In genomic region chr4:128600996-128601857, GRCh38 we compare ENCODE assay signal across 1 cellular context.
TF ChIP-seq lines count a peak whose summit lies in the region.

No MANE protein-coding gene starts in this region.

TF ChIP-seq in HepG2, 621 proteins besides CTCF, POLR2A, EP300 and RAD21 (continued from another document and continues in another):
- peak; percentile 77 for TF ChIP-seq AHDC1 (CRISPR knock-in tag; IDR thresholded peaks at IDR 0.05; ENCODE audit: borderline replicate concordance)
- 0 out of 2 replicates have a peak, but pooled peaks have one; percentile 44 for TF ChIP-seq ZNF709 (CRISPR knock-in tag; IDR thresholded peaks at IDR 0.05)
- TF ChIP-seq SPEN (CRISPR knock-in tag; IDR thresholded peaks at IDR 0.05; ENCODE audit: low read depth): peak; percentile 54; the same call in 1 of the 2 replicates
- TF ChIP-seq FOXK1 (CRISPR knock-in tag; IDR thresholded peaks at IDR 0.05; ENCODE audit: borderline replicate concordance, low read depth): peak; percentile 85; the same call in 1 of the 2 replicates
- TF ChIP-seq TRAFD1 (CRISPR knock-in tag; IDR thresholded peaks at IDR 0.05; ENCODE audit: borderline replicate concordance): no peak
- peak; percentile 84 for TF ChIP-seq CBX5 (CRISPR knock-in tag; IDR thresholded peaks at IDR 0.05; ENCODE audit: borderline replicate concordance)
- TF ChIP-seq RFX3 (CRISPR knock-in tag; IDR thresholded peaks at IDR 0.05): no peak
- TF ChIP-seq ZNF644 (CRISPR knock-in tag; IDR thresholded peaks at IDR 0.05; ENCODE audit: low read depth): peak; percentile 44
- TF ChIP-seq HOXA5 (CRISPR knock-in tag; IDR thresholded peaks at IDR 0.05): peak; percentile 61; the same call in 1 of the 2 replicates
- TF ChIP-seq ZBTB33 (CRISPR knock-in tag; IDR thresholded peaks at IDR 0.05): 0 out of 2 replicates have a peak, but pooled peaks have one; percentile 11
- TF ChIP-seq ZNF383 (CRISPR knock-in tag; IDR thresholded peaks at IDR 0.05; ENCODE audit: borderline replicate concordance): no peak
- no peak for TF ChIP-seq CENPBD1 (CRISPR knock-in tag; IDR thresholded peaks at IDR 0.05; ENCODE audit: borderline replicate concordance, low read depth)
- no peak for TF ChIP-seq ZNF629 (CRISPR knock-in tag; conservative IDR thresholded peaks at IDR 0.05)
- no peak for TF ChIP-seq ZNF558 (CRISPR knock-in tag; IDR thresholded peaks at IDR 0.05; ENCODE audit: borderline replicate concordance)
- peak; percentile 19; the same call in 1 of the 2 replicates for TF ChIP-seq ETV5 (CRISPR knock-in tag; IDR thresholded peaks at IDR 0.05; ENCODE audit: borderline replicate concordance)
- TF ChIP-seq MXD3 (CRISPR knock-in tag; IDR thresholded peaks at IDR 0.05): 0 out of 2 replicates have a peak, but pooled peaks have one; percentile 38
- 0 out of 2 replicates have a peak, but pooled peaks have one; percentile 57 for TF ChIP-seq KMT2B (CRISPR knock-in tag; IDR thresholded peaks at IDR 0.05)
- TF ChIP-seq RBFOX2 (IDR thresholded peaks at IDR 0.05; ENCODE audit: low read depth, low read length): no peak
- peak; percentile 84 for TF ChIP-seq HOMEZ (CRISPR knock-in tag; IDR thresholded peaks at IDR 0.05; ENCODE audit: low read depth)
- TF ChIP-seq ARNTL (CRISPR knock-in tag; IDR thresholded peaks at IDR 0.05): 0 out of 2 replicates have a peak, but pooled peaks have one; percentile 47
- TF ChIP-seq DPF2 (CRISPR knock-in tag; IDR thresholded peaks at IDR 0.05; ENCODE audit: borderline replicate concordance, low read depth): 0 out of 2 replicates have a peak, but pooled peaks have one; percentile 30
- TF ChIP-seq ZNF354B (CRISPR knock-in tag; IDR thresholded peaks at IDR 0.05): no peak
- no peak for TF ChIP-seq AFF4 (CRISPR knock-in tag; IDR thresholded peaks at IDR 0.05)
- no peak for TF ChIP-seq HIC2 (CRISPR knock-in tag; IDR thresholded peaks at IDR 0.05; ENCODE audit: low read depth)
- peak; percentile 70; the same call in 1 of the 2 replicates for TF ChIP-seq ZNF816 (CRISPR knock-in tag; IDR thresholded peaks at IDR 0.05; ENCODE audit: borderline replicate concordance)
- peak; percentile 55 for TF ChIP-seq BCL6 (CRISPR knock-in tag; IDR thresholded peaks at IDR 0.05)
- TF ChIP-seq ZNF251 (CRISPR knock-in tag; IDR thresholded peaks at IDR 0.05): no peak
- TF ChIP-seq ZSCAN25 (CRISPR knock-in tag; IDR thresholded peaks at IDR 0.05): no peak
- peak; percentile 44; the same call in 1 of the 2 replicates for TF ChIP-seq ZBTB20 (CRISPR knock-in tag; IDR thresholded peaks at IDR 0.05; ENCODE audit: borderline replicate concordance, low read depth)
- no peak for TF ChIP-seq CENPX (CRISPR knock-in tag; IDR thresholded peaks at IDR 0.05)
- TF ChIP-seq ZNF501 (CRISPR knock-in tag; IDR thresholded peaks at IDR 0.05): peak; percentile 68
- TF ChIP-seq ZNF441 (CRISPR knock-in tag; IDR thresholded peaks at IDR 0.05; ENCODE audit: borderline replicate concordance): 0 out of 2 replicates have a peak, but pooled peaks have one; percentile 26
- peak; percentile 32; the same call in 1 of the 2 replicates for TF ChIP-seq ZSCAN21 (CRISPR knock-in tag; IDR thresholded peaks at IDR 0.05; ENCODE audit: borderline replicate concordance)
- TF ChIP-seq GLMP (CRISPR knock-in tag; IDR thresholded peaks at IDR 0.05; ENCODE audit: borderline replicate concordance): no peak
- TF ChIP-seq ZFP36L1 (CRISPR knock-in tag; IDR thresholded peaks at IDR 0.05): no peak
- 0 out of 2 replicates have a peak, but pooled peaks have one; percentile 12 for TF ChIP-seq ZNF431 (CRISPR knock-in tag; IDR thresholded peaks at IDR 0.05; ENCODE audit: borderline replicate concordance, low read depth)
- TF ChIP-seq ZNF30 (CRISPR knock-in tag; IDR thresholded peaks at IDR 0.05): no peak
- TF ChIP-seq ZNF782 (CRISPR knock-in tag; IDR thresholded peaks at IDR 0.05; ENCODE audit: borderline replicate concordance): no peak
- no peak for TF ChIP-seq ZNF296 (CRISPR knock-in tag; conservative IDR thresholded peaks at IDR 0.05)
- TF ChIP-seq ZNF24 (IDR thresholded peaks at IDR 0.05): no peak
- no peak for TF ChIP-seq ZFP36L2 (CRISPR knock-in tag; IDR thresholded peaks at IDR 0.05)
- no peak for TF ChIP-seq HDAC6 (IDR thresholded peaks at IDR 0.05; ENCODE audit: low read depth, low read length)
- TF ChIP-seq FOSL1 (CRISPR knock-in tag; IDR thresholded peaks at IDR 0.05; ENCODE audit: borderline replicate concordance): peak; percentile 84
